In the genomic region with DNA sequence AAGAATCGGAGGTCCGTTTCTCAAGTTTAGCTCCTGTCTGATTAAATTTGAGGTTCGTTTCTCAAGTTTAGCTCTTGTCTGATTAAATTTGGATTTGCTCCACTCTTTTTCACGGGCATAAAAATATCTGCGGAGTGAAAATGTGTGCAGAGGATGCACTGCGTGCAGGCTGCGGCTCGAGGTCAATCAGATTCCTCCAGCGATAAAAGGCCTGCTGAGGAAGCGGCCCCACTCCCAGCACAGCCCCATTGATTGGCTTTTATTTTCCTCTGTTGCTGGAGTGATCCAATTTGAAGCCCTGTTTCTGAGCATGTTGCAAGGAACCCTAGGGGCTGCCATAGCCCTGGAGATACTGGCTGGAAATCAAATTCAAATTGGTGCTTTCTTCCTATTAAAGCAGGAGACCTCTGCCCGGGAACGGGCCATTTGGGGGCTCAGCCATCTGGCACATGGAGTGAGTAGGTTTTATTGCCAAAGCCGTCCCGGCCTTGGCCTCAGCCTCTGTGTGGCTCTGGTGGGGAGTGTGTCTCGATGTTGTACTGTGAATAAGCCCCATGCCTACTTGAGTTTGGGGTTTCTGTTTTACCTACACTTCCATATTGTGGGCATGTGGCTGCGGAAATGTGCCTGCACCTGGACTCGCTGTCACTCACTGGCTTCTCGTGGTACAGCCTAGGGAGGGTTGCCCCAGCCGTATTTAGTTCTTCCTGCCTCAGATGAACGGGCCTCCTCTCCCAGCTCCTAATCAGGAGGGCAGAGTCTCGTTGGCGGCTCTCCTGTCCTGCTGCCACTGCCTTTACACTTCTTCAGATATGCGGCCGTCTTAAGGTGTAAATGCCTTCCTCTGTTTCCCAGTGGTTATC, we compare ENCODE assay signal across 1 cellular context.
TF ChIP-seq lines count a peak whose summit lies in the region.

No MANE protein-coding gene starts in this region.

TF ChIP-seq in HepG2, 621 proteins besides CTCF, POLR2A, EP300 and RAD21:
- TF ChIP-seq HCFC1 (IDR thresholded peaks at IDR 0.05; ENCODE audit: low read depth, low read length): no peak
- TF ChIP-seq ELF3 (CRISPR knock-in tag; IDR thresholded peaks at IDR 0.05): no peak
- TF ChIP-seq ZNF446 (CRISPR knock-in tag; IDR thresholded peaks at IDR 0.05): no peak
- no peak for TF ChIP-seq FOSL1 (CRISPR knock-in tag; IDR thresholded peaks at IDR 0.05; ENCODE audit: borderline replicate concordance)
- no peak for TF ChIP-seq U2AF2 (IDR thresholded peaks at IDR 0.05; ENCODE audit: low read depth, low read length)
- no peak for TF ChIP-seq PRPF4 (IDR thresholded peaks at IDR 0.05; ENCODE audit: low read depth, low read length, poor library complexity, severe bottlenecking)
- no peak for TF ChIP-seq ZNF33A (CRISPR knock-in tag; IDR thresholded peaks at IDR 0.05; ENCODE audit: borderline replicate concordance)
- TF ChIP-seq, protein P1, sequence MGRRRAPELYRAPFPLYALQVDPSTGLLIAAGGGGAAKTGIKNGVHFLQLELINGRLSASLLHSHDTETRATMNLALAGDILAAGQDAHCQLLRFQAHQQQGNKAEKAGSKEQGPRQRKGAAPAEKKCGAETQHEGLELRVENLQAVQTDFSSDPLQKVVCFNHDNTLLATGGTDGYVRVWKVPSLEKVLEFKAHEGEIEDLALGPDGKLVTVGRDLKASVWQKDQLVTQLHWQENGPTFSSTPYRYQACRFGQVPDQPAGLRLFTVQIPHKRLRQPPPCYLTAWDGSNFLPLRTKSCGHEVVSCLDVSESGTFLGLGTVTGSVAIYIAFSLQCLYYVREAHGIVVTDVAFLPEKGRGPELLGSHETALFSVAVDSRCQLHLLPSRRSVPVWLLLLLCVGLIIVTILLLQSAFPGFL (CRISPR knock-in tag; IDR thresholded peaks at IDR 0.05): no peak
- TF ChIP-seq ATAD3A (CRISPR knock-in tag; IDR thresholded peaks at IDR 0.05): no peak
- TF ChIP-seq, protein P2, sequence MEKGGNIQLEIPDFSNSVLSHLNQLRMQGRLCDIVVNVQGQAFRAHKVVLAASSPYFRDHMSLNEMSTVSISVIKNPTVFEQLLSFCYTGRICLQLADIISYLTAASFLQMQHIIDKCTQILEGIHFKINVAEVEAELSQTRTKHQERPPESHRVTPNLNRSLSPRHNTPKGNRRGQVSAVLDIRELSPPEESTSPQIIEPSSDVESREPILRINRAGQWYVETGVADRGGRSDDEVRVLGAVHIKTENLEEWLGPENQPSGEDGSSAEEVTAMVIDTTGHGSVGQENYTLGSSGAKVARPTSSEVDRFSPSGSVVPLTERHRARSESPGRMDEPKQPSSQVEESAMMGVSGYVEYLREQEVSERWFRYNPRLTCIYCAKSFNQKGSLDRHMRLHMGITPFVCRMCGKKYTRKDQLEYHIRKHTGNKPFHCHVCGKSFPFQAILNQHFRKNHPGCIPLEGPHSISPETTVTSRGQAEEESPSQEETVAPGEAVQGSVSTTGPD (CRISPR knock-in tag; IDR thresholded peaks at IDR 0.05): no peak
- TF ChIP-seq ZFYVE20 (CRISPR knock-in tag; IDR thresholded peaks at IDR 0.05; ENCODE audit: borderline replicate concordance, low read depth): no peak
- TF ChIP-seq ZNF124 (CRISPR knock-in tag; IDR thresholded peaks at IDR 0.05): no peak
- no peak for TF ChIP-seq ZBTB8A (CRISPR knock-in tag; IDR thresholded peaks at IDR 0.05; ENCODE audit: borderline replicate concordance, low read depth)
- TF ChIP-seq, protein P3, sequence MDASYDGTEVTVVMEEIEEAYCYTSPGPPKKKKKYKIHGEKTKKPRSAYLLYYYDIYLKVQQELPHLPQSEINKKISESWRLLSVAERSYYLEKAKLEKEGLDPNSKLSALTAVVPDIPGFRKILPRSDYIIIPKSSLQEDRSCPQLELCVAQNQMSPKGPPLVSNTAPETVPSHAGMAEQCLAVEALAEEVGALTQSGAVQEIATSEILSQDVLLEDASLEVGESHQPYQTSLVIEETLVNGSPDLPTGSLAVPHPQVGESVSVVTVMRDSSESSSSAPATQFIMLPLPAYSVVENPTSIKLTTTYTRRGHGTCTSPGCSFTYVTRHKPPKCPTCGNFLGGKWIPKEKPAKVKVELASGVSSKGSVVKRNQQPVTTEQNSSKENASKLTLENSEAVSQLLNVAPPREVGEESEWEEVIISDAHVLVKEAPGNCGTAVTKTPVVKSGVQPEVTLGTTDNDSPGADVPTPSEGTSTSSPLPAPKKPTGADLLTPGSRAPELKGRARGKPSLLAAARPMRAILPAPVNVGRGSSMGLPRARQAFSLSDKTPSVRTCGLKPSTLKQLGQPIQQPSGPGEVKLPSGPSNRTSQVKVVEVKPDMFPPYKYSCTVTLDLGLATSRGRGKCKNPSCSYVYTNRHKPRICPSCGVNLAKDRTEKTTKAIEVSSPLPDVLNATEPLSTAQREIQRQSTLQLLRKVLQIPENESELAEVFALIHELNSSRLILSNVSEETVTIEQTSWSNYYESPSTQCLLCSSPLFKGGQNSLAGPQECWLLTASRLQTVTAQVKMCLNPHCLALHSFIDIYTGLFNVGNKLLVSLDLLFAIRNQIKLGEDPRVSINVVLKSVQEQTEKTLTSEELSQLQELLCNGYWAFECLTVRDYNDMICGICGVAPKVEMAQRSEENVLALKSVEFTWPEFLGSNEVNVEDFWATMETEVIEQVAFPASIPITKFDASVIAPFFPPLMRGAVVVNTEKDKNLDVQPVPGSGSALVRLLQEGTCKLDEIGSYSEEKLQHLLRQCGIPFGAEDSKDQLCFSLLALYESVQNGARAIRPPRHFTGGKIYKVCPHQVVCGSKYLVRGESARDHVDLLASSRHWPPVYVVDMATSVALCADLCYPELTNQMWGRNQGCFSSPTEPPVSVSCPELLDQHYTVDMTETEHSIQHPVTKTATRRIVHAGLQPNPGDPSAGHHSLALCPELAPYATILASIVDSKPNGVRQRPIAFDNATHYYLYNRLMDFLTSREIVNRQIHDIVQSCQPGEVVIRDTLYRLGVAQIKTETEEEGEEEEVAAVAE (CRISPR knock-in tag; IDR thresholded peaks at IDR 0.05; ENCODE audit: borderline replicate concordance): no peak
- TF ChIP-seq, protein P4, sequence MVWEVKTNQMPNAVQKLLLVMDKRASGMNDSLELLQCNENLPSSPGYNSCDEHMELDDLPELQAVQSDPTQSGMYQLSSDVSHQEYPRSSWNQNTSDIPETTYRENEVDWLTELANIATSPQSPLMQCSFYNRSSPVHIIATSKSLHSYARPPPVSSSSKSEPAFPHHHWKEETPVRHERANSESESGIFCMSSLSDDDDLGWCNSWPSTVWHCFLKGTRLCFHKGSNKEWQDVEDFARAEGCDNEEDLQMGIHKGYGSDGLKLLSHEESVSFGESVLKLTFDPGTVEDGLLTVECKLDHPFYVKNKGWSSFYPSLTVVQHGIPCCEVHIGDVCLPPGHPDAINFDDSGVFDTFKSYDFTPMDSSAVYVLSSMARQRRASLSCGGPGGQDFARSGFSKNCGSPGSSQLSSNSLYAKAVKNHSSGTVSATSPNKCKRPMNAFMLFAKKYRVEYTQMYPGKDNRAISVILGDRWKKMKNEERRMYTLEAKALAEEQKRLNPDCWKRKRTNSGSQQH (CRISPR knock-in tag; IDR thresholded peaks at IDR 0.05; ENCODE audit: low read depth): no peak
- no peak for TF ChIP-seq ZNF7 (CRISPR knock-in tag; IDR thresholded peaks at IDR 0.05)
- TF ChIP-seq YY1 (IDR thresholded peaks at IDR 0.05; ENCODE audit: insufficient read depth, insufficient replicate concordance, low read depth, low read length): no peak
